ENCODE assay signal across 18 cellular contexts in genomic region chr12:121970901-121971300, GRCh38. TPM values are rescaled to one million over a fixed set of nuclear protein-coding genes. Genes with fewer than 3 reads are reported as not detected.
DNase-seq lines count a peak whose midpoint lies in the region; ATAC-seq and TF ChIP-seq lines count a peak whose summit lies in the region.
"Had no signal": no experiment of that assay in that cellular context is flagged by ENCODE, and none has a peak within 500 bp of the region (broad histone marks: within the 10 kb centered on the region; RNA-seq: fewer than 3 reads in every experiment).

No MANE protein-coding gene starts in this region.

- H3K4me3 ChIP-seq in BE2C (ENCODE audit: low read depth, low read length) (no peak overlapping the region), Karpas-422 (ENCODE audit: low read length) (no peak overlapping the region), cardiac muscle cell (no peak overlapping the region)
- no peak overlapping the region for H3K4me3 ChIP-seq in CD8-positive, alpha-beta T cell (ENCODE audit: low read depth, low read length)
- H3K4me3 ChIP-seq: MG63, SJSA1 had no signal

- no peaks in the 10 kb centered on the region for H3K4me1 Mint-ChIP-seq in Calu3 (ENCODE audit: low read depth, unreplicated experiment)
- H3K4me1 Mint-ChIP-seq in CD8-positive, alpha-beta T cell (ENCODE audit: low read depth): no peaks in the 10 kb centered on the region

- H3K27me3 ChIP-seq in BE2C: no peaks in the 10 kb centered on the region
- H3K27me3 ChIP-seq in Karpas-422 (ENCODE audit: low read length): no peaks in the 10 kb centered on the region
- no peaks in the 10 kb centered on the region for H3K27me3 ChIP-seq in cardiac muscle cell
- no peaks in the 10 kb centered on the region for H3K27me3 ChIP-seq in CD8-positive, alpha-beta T cell (ENCODE audit: insufficient read depth, low read length)
- H3K27me3 ChIP-seq: MG63, SJSA1 had no signal

- H3K9ac ChIP-seq in Karpas-422 (ENCODE audit: low read length): no peak overlapping the region

- H3K9me3 ChIP-seq in BE2C (peaks cover 5% of the 10 kb centered on the region; the same call in 1 of the 2 replicates), Karpas-422 (ENCODE audit: low read length) (no peaks in the 10 kb centered on the region), cardiac muscle cell (ENCODE audit: low read depth) (no peaks in the 10 kb centered on the region)
- H3K9me3 ChIP-seq in CD8-positive, alpha-beta T cell (ENCODE audit: low read length): no peaks in the 10 kb centered on the region
- H3K9me3 ChIP-seq: MG63 had no signal

- peak overlapping the region; percentile 39; the same call in 1 of the 2 replicates for H3K27ac ChIP-seq in Karpas-422 (ENCODE audit: low read length)
- H3K27ac ChIP-seq in cardiac muscle cell: peak overlapping the region; percentile 19
- H3K27ac ChIP-seq in CD8-positive, alpha-beta T cell (ENCODE audit: low read depth, low read length): no peak overlapping the region
- H3K27ac ChIP-seq: RWPE1, SJSA1 had no signal

- DNase-seq in BE2C: peak; percentile 36
- DNase-seq in Karpas-422: no peak
- DNase-seq in cardiac muscle cell (ENCODE audit: low read depth in 1 of 2, low spot score in 1 of 2): peak in 1 of 2 donors; percentile 11
- DNase-seq in mesenteric fat pad (ENCODE audit: low spot score): peak; percentile 67
- DNase-seq in Calu3: no peak
- DNase-seq in iPS-NIHi11 (ENCODE audit: low spot score): no peak
- DNase-seq in CD8-positive, alpha-beta T cell: no peak
- DNase-seq: Caco-2, EL, MG63, NCI-H1092, NCI-H1694, NCI-H2107, NCI-H446, PC-3 had no signal

- no peaks in the 10 kb centered on the region for H3K9me3 Mint-ChIP-seq in Calu3 (ENCODE audit: low read depth, unreplicated experiment)
- peaks cover 4% of the 10 kb centered on the region for H3K9me3 Mint-ChIP-seq in CD8-positive, alpha-beta T cell

- BruUV-seq in Calu3 (replicated peaks; lab: Mats Ljungman, UMichigan): no TSS peak

- H4K20me1 ChIP-seq in Karpas-422 (ENCODE audit: insufficient read depth, low read depth, low read length): no peaks in the 10 kb centered on the region

- intact Hi-C loops in Calu3 (cut with micrococcal nuclease; ENCODE audit: unreplicated experiment): no loop called here
- intact Hi-C loops in CD8-positive, alpha-beta T cell (cut with DNase I, micrococcal nuclease): no loop called here

- peaks cover 5% of the 10 kb centered on the region for H3K36me3 Mint-ChIP-seq in Calu3 (ENCODE audit: insufficient read depth, unreplicated experiment)
- peaks cover 3% of the 10 kb centered on the region for H3K36me3 Mint-ChIP-seq in CD8-positive, alpha-beta T cell
- H3K36me3 Mint-ChIP-seq: CD14-positive monocyte had no signal

- no peaks in the 10 kb centered on the region for H3K9me2 ChIP-seq in Karpas-422 (replicated peaks; ENCODE audit: insufficient read depth, low read length)

- POLR2A ChIA-PET in CD8-positive, alpha-beta T cell (lab: Charles Lee): interaction anchor here (0.6 to 1.2 kb wide), 2 partner anchors 27 to 176 kb away, joined by 3 read pairs; no protein-coding TSS in a partner anchor

- no peak overlapping the region for H3K27ac Mint-ChIP-seq in Calu3 (ENCODE audit: unreplicated experiment)
- H3K27ac Mint-ChIP-seq in CD8-positive, alpha-beta T cell: no peak overlapping the region

- CTCF ChIA-PET in Calu3 (lab: Charles Lee): no interaction called here
- CTCF ChIA-PET in CD8-positive, alpha-beta T cell (lab: Charles Lee): no interaction called here

- H2AFZ ChIP-seq in Karpas-422 (ENCODE audit: low read length): no peak overlapping the region

- H3K4me2 ChIP-seq in Karpas-422 (ENCODE audit: low read depth, low read length, poor library complexity, severe bottlenecking): no peak overlapping the region

- no peaks in the 10 kb centered on the region for H3K27me3 Mint-ChIP-seq in Calu3 (ENCODE audit: unreplicated experiment)
- no peaks in the 10 kb centered on the region for H3K27me3 Mint-ChIP-seq in CD8-positive, alpha-beta T cell (ENCODE audit: low read depth)

- no peaks in the 10 kb centered on the region for H3K36me3 ChIP-seq in BE2C
- H3K36me3 ChIP-seq in Karpas-422 (ENCODE audit: insufficient read depth, low read length): no peaks in the 10 kb centered on the region; the same call in 1 of the 2 replicates
- H3K36me3 ChIP-seq in cardiac muscle cell: no peaks in the 10 kb centered on the region
- H3K36me3 ChIP-seq in CD8-positive, alpha-beta T cell (ENCODE audit: insufficient read depth, low read length): no peaks in the 10 kb centered on the region

- ATAC-seq in CD8-positive, alpha-beta T cell: no peak
- ATAC-seq: PC-3 had no signal

- no peaks in the 10 kb centered on the region for H3K4me1 ChIP-seq in BE2C
- peaks cover 11% of the 10 kb centered on the region for H3K4me1 ChIP-seq in Karpas-422 (ENCODE audit: low read length)
- H3K4me1 ChIP-seq in cardiac muscle cell (ENCODE audit: low read depth): peaks cover 14% of the 10 kb centered on the region
- H3K4me1 ChIP-seq in CD8-positive, alpha-beta T cell (ENCODE audit: insufficient read depth, low read length): no peaks in the 10 kb centered on the region
- H3K4me1 ChIP-seq: Caco-2, SJSA1 had no signal

- H3K79me2 ChIP-seq in Karpas-422 (ENCODE audit: low read length): no peaks in the 10 kb centered on the region

- no peak overlapping the region for H3K4me3 Mint-ChIP-seq in Calu3 (ENCODE audit: low read depth, unreplicated experiment)
- no peak overlapping the region for H3K4me3 Mint-ChIP-seq in CD8-positive, alpha-beta T cell
- H3K4me3 Mint-ChIP-seq: CD14-positive monocyte had no signal

- TF ChIP-seq CTCF in BE2C (IDR thresholded peaks at IDR 0.05; ENCODE audit: low read depth, low read length) (no peak), cardiac muscle cell (IDR thresholded peaks at IDR 0.05; ENCODE audit: low read depth, low read length) (no peak), Calu3 (IDR thresholded peaks at IDR 0.05; ENCODE audit: unreplicated experiment) (no peak)
- TF ChIP-seq CTCF in CD8-positive, alpha-beta T cell (IDR thresholded peaks at IDR 0.05): no peak

RNA-seq across cellular contexts. Expression of gene BCL7A, which starts 50.8 kb away (rescaled TPM):
- polyA plus RNA-seq in BE2C (2012; ENCODE audit: insufficient read depth, insufficient read length, low read depth): 49.6 TPM
- 67.2 and 75.5 TPM in 2 replicates for total RNA-seq in Karpas-422 (2014; rRNA removed; shearing (Covaris generic); ENCODE audit: low replicate concordance)
- 16.2 and 30.5 TPM in 2 replicates for total RNA-seq in cardiac muscle cell
- polyA plus RNA-seq in cardiac muscle cell: 19.1 and 20.8 TPM in 2 replicates
- 3.2 TPM for total RNA-seq in mesenteric fat pad
- total RNA-seq in Calu3 (2022): 21.0 and 25.5 TPM in 2 replicates
- total RNA-seq in CD8-positive, alpha-beta T cell: 1 to 10 TPM; 6.8 to 7.8 TPM

RNA-seq across cellular contexts. Expression of gene CFAP251, which starts 52.5 kb away (rescaled TPM):
- polyA plus RNA-seq in BE2C (2012; ENCODE audit: insufficient read depth, insufficient read length, low read depth): 0.88 TPM
- 17.9 and 30.3 TPM in 2 replicates for total RNA-seq in Karpas-422 (2014; rRNA removed; shearing (Covaris generic); ENCODE audit: low replicate concordance)
- total RNA-seq in cardiac muscle cell (1.1 and 3.8 TPM in 2 replicates), mesenteric fat pad (2.1 TPM), Calu3 (2022) (3.8 and 5.0 TPM in 2 replicates)
- polyA plus RNA-seq in cardiac muscle cell: 0.31 and 1.7 TPM in 2 replicates
- total RNA-seq in CD8-positive, alpha-beta T cell: under 1 TPM; 0.33 to 0.68 TPM

Comparison
In these comparisons a context has a peak if more than half of its experiments do, and no peak if none do; other contexts are left out.
1. DNase-seq: peak in BE2C (single experiment) and mesenteric fat pad (single experiment); none in Karpas-422 (single experiment), Calu3 (single experiment), iPS-NIHi11 (single experiment) and CD8-positive, alpha-beta T cell (0 of 7).